1 cellular context compared by ENCODE assay signal in genomic region chr17:79721993-79722671, GRCh38.
TF ChIP-seq lines count a peak whose summit lies in the region.

No MANE protein-coding gene starts in this region.

TF ChIP-seq in HepG2, 621 proteins besides CTCF, POLR2A, EP300 and RAD21 (continued from another document and continues in another):
- TF ChIP-seq BRF2 (CRISPR knock-in tag; IDR thresholded peaks at IDR 0.05) (no peak), SETDB1 (CRISPR knock-in tag; IDR thresholded peaks at IDR 0.05; ENCODE audit: borderline replicate concordance) (no peak), ZNF563 (CRISPR knock-in tag; IDR thresholded peaks at IDR 0.05) (no peak), CREM (IDR thresholded peaks at IDR 0.05) (no peak), CREM (CRISPR knock-in tag; IDR thresholded peaks at IDR 0.05) (no peak), SAFB2 (CRISPR knock-in tag; IDR thresholded peaks at IDR 0.05; ENCODE audit: borderline replicate concordance, low read depth) (no peak), PRDM10 (CRISPR knock-in tag; IDR thresholded peaks at IDR 0.05; ENCODE audit: low read depth) (no peak), ZNF543 (CRISPR knock-in tag; IDR thresholded peaks at IDR 0.05) (no peak), POLR2AphosphoS2 (IDR thresholded peaks at IDR 0.05; ENCODE audit: low read depth, low read length) (no peak), GATAD1 (CRISPR knock-in tag; IDR thresholded peaks at IDR 0.05) (no peak; the same call in 1 of the 2 replicates), HNF1B (CRISPR knock-in tag; IDR thresholded peaks at IDR 0.05) (0 out of 2 replicates have a peak, but pooled peaks have one; percentile 34), HMG20A (CRISPR knock-in tag; IDR thresholded peaks at IDR 0.05; ENCODE audit: borderline replicate concordance) (no peak; the same call in 1 of the 2 replicates), JDP2 (CRISPR knock-in tag; IDR thresholded peaks at IDR 0.05; ENCODE audit: borderline replicate concordance) (no peak), ZNF326 (CRISPR knock-in tag; IDR thresholded peaks at IDR 0.05; ENCODE audit: borderline replicate concordance) (no peak), ZNF33A (CRISPR knock-in tag; IDR thresholded peaks at IDR 0.05; ENCODE audit: borderline replicate concordance) (no peak), ZNF30 (CRISPR knock-in tag; IDR thresholded peaks at IDR 0.05) (no peak), CEBPZ (IDR thresholded peaks at IDR 0.05; ENCODE audit: low read length) (no peak), RXRA (CRISPR knock-in tag; IDR thresholded peaks at IDR 0.05) (no peak), ZNF260 (CRISPR knock-in tag; IDR thresholded peaks at IDR 0.05; ENCODE audit: borderline replicate concordance, low read depth) (no peak), PREB (CRISPR knock-in tag; IDR thresholded peaks at IDR 0.05) (no peak), ZNF256 (CRISPR knock-in tag; conservative IDR thresholded peaks at IDR 0.05) (no peak), ZNF142 (CRISPR knock-in tag; IDR thresholded peaks at IDR 0.05) (peak; percentile 79; the same call in 1 of the 2 replicates), ZBTB42 (CRISPR knock-in tag; IDR thresholded peaks at IDR 0.05) (no peak), THAP9 (CRISPR knock-in tag; IDR thresholded peaks at IDR 0.05; ENCODE audit: borderline replicate concordance) (no peak; the same call in 1 of the 2 replicates), PHF20 (CRISPR knock-in tag; IDR thresholded peaks at IDR 0.05) (no peak), KLF12 (CRISPR knock-in tag; IDR thresholded peaks at IDR 0.05; ENCODE audit: borderline replicate concordance) (no peak), ZMAT3 (CRISPR knock-in tag; conservative IDR thresholded peaks at IDR 0.05) (no peak), ZNF180 (CRISPR knock-in tag; IDR thresholded peaks at IDR 0.05; ENCODE audit: borderline replicate concordance, low read depth) (no peak), ZBTB3 (CRISPR knock-in tag; IDR thresholded peaks at IDR 0.05; ENCODE audit: borderline replicate concordance, low read depth) (no peak), ZNF788 (CRISPR knock-in tag; IDR thresholded peaks at IDR 0.05; ENCODE audit: borderline replicate concordance) (no peak; the same call in 1 of the 2 replicates), RFX3 (CRISPR knock-in tag; IDR thresholded peaks at IDR 0.05) (no peak)
- TF ChIP-seq, protein P1, sequence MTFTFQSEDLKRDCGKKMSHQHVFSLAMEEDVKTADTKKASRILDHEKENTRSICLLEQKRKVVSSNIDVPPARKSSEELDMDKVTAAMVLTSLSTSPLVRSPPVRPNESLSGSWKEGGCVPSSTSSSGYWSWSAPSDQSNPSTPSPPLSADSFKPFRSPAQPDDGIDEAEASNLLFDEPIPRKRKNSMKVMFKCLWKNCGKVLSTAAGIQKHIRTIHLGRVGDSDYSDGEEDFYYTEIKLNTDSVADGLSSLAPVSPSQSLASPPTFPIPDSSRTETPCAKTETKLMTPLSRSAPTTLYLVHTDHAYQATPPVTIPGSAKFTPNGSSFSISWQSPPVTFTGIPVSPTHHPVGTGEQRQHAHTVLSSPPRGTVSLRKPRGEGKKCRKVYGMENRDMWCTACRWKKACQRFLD (CRISPR knock-in tag; IDR thresholded peaks at IDR 0.05; ENCODE audit: borderline replicate concordance), result no peak
- TF ChIP-seq, protein P2, sequence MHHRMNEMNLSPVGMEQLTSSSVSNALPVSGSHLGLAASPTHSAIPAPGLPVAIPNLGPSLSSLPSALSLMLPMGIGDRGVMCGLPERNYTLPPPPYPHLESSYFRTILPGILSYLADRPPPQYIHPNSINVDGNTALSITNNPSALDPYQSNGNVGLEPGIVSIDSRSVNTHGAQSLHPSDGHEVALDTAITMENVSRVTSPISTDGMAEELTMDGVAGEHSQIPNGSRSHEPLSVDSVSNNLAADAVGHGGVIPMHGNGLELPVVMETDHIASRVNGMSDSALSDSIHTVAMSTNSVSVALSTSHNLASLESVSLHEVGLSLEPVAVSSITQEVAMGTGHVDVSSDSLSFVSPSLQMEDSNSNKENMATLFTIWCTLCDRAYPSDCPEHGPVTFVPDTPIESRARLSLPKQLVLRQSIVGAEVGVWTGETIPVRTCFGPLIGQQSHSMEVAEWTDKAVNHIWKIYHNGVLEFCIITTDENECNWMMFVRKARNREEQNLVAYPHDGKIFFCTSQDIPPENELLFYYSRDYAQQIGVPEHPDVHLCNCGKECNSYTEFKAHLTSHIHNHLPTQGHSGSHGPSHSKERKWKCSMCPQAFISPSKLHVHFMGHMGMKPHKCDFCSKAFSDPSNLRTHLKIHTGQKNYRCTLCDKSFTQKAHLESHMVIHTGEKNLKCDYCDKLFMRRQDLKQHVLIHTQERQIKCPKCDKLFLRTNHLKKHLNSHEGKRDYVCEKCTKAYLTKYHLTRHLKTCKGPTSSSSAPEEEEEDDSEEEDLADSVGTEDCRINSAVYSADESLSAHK (CRISPR knock-in tag; IDR thresholded peaks at IDR 0.05; ENCODE audit: borderline replicate concordance), result no peak
